In genomic region chr6:163228041-163228440, GRCh38 we compare ENCODE assay signal across 4 cellular contexts.
"Had no signal": no experiment of that assay in that cellular context is flagged by ENCODE, and none has a peak within 500 bp of the region (broad histone marks: within the 10 kb centered on the region; RNA-seq: fewer than 3 reads in every experiment).

No MANE protein-coding gene starts in this region.

- DNase-seq: IMR-90 had no signal

- H3K36me3 Mint-ChIP-seq: IgD-negative memory B cell had no signal

- H3K27ac ChIP-seq: HL-60 had no signal

- H3K4me3 ChIP-seq: K562 had no signal

- H3K4me1 Mint-ChIP-seq: IgD-negative memory B cell had no signal

- H3K27ac Mint-ChIP-seq: IgD-negative memory B cell had no signal

- H3K27me3 Mint-ChIP-seq: IgD-negative memory B cell had no signal

- H3K4me3 Mint-ChIP-seq: IgD-negative memory B cell had no signal
